ENCODE assay signal across 8 cellular contexts in genomic region chr1:36156329-36157114, GRCh38. TPM values are rescaled to one million over a fixed set of nuclear protein-coding genes. Genes with fewer than 3 reads are reported as not detected.
DNase-seq lines count a peak whose midpoint lies in the region; ATAC-seq, FAIRE-seq and TF ChIP-seq lines count a peak whose summit lies in the region.

No MANE protein-coding gene starts in this region.

- H3K4me2 ChIP-seq in BLaER1 treated with 17β-estradiol and CSF1 and Interleukin-3, amounts not matched to agents 10 nM and 100 nM, result peak overlapping the region; percentile 89 to 99 (median 98)

- H3K27ac ChIP-seq in BLaER1 treated with 17β-estradiol and CSF1 and Interleukin-3, amounts not matched to agents 10 nM and 100 nM, result peak overlapping the region; percentile 98 to 100 (median 99)
- peak overlapping the region; percentile 94 to 96 for H3K27ac ChIP-seq in kidney (ENCODE audit: low read depth in 2 of 2, low read length in 2 of 2)

- peaks cover 0 to 26% (median 20%) of the 10 kb centered on the region in 11 experiments; a peak in 14 of 22 replicates for H3K36me3 ChIP-seq in BLaER1 treated with 17β-estradiol and CSF1 and Interleukin-3, amounts not matched to agents 10 nM and 100 nM
- peaks cover 0 to 5% of the 10 kb centered on the region in 2 donors for H3K36me3 ChIP-seq in kidney (ENCODE audit: control insufficient read depth in 1 of 2, insufficient read depth in 2 of 2, low read length in 2 of 2)

- DNase-seq in NCI-H1092 (lab: John Stamatoyannopoulos, UW) (peak; percentile 53), UCSD-AML1 (lab: John Stamatoyannopoulos, UW; ENCODE audit: unreplicated experiment) (peak; percentile 71), cardiac fibroblast (ENCODE audit: low read depth in 2 of 2) (peak; percentile 52 to 73), kidney (peak; percentile 92)
- DNase-seq in stimulated activated CD4-positive, alpha-beta T cell treated with anti-CD3 and anti-CD28 coated beads, Interleukin-12 subunit alpha, Interleukin-12 subunit beta, amount 100 ng/mL, for 4 hours, result peak; percentile 59

- H3K4me1 ChIP-seq in BLaER1 treated with 17β-estradiol and CSF1 and Interleukin-3, amounts not matched to agents 10 nM and 100 nM, result peaks cover 73 to 82% (median 80%) of the 10 kb centered on the region in 10 experiments
- peaks cover 25 to 33% of the 10 kb centered on the region in 2 donors for H3K4me1 ChIP-seq in kidney (ENCODE audit: control insufficient read depth in 1 of 2, insufficient read depth in 1 of 2, low read depth in 1 of 2, low read length in 2 of 2)

- no peak for FAIRE-seq in kidney (lab: Jason Lieb, UNC)

- H3K9ac ChIP-seq in BLaER1 treated with 17β-estradiol and CSF1 and Interleukin-3, amounts not matched to agents 10 nM and 100 nM, result peak overlapping the region; percentile 98 to 100 (median 100)
- peak overlapping the region; percentile 43 to 78 for H3K9ac ChIP-seq in kidney (ENCODE audit: low read length in 2 of 2)

- H3K9me3 ChIP-seq in BLaER1 treated with 17β-estradiol and CSF1 and Interleukin-3, amounts not matched to agents 10 nM and 100 nM (replicated peaks in 1 of 11), result no peaks in the 10 kb centered on the region
- no peaks in the 10 kb centered on the region for H3K9me3 ChIP-seq in kidney (ENCODE audit: control insufficient read depth in 1 of 2, low read length in 2 of 2)

- H4K20me1 ChIP-seq in BLaER1 treated with 17β-estradiol and CSF1 and Interleukin-3, amounts not matched to agents 10 nM and 100 nM, result peaks cover 28 to 50% (median 44%) of the 10 kb centered on the region in 11 experiments

- peak overlapping the region; percentile 92 to 100 (median 100) for H3K4me3 ChIP-seq in BLaER1 treated with 17β-estradiol and CSF1 and Interleukin-3, amounts not matched to agents 10 nM and 100 nM
- H3K4me3 ChIP-seq in cardiac fibroblast (replicated peaks in 1 of 2; ENCODE audit: low read depth in 2 of 2, low read length in 2 of 2) (peak overlapping the region; percentile 95 to 98), kidney (ENCODE audit: low read length in 2 of 2) (peak overlapping the region; percentile 71 to 87)

- ATAC-seq in GM19395 (IDR thresholded peaks at IDR 0.05; ENCODE audit: unreplicated experiment) (peak; percentile 33), HG02623 (IDR thresholded peaks at IDR 0.05; ENCODE audit: unreplicated experiment) (no peak)

- intact Hi-C loops in kidney (cut with DNase I), result no loop called here

- H3K27me3 ChIP-seq in BLaER1 treated with 17β-estradiol and CSF1 and Interleukin-3, amounts not matched to agents 10 nM and 100 nM, result no peaks in the 10 kb centered on the region

- TF ChIP-seq CTCF in cardiac fibroblast (IDR thresholded peaks at IDR 0.05; ENCODE audit: low read depth, low read length) (no peak), kidney (IDR thresholded peaks at IDR 0.05; ENCODE audit: borderline replicate concordance, extremely low read depth, insufficient read depth) (no peak)

RNA-seq across cellular contexts. Expression of gene MAP7D1, which starts 0.6 kb away (rescaled TPM):
- 78.7 TPM for total RNA-seq in kidney
- 47.5 TPM for polyA plus RNA-seq in kidney (ENCODE audit: insufficient read depth, low read depth, low replicate concordance)

RNA-seq across cellular contexts. Expression of gene TRAPPC3, which starts 7.2 kb away (rescaled TPM):
- total RNA-seq in kidney, result 58.4 TPM
- 102 TPM for polyA plus RNA-seq in kidney (ENCODE audit: insufficient read depth, low read depth, low replicate concordance)

RNA-seq across cellular contexts. Expression of gene COL8A2, which starts 31.5 kb away (rescaled TPM):
- 6.4 TPM for total RNA-seq in kidney
- polyA plus RNA-seq in kidney (ENCODE audit: insufficient read depth, low read depth, low replicate concordance), result 0.90 TPM
